Comparison of ENCODE assay signal across 1 cellular context in genomic region chr17:50663812-50664374, GRCh38.
A peak's percentile ranks its signal among the peaks of the same experiment; 100 is the strongest.
TF ChIP-seq lines count a peak whose summit lies in the region.

No MANE protein-coding gene starts in this region.

TF ChIP-seq in HepG2, 621 proteins besides CTCF, POLR2A, EP300 and RAD21 (continued from another document and continues in another):
- no peak for TF ChIP-seq ZNF280B (CRISPR knock-in tag; IDR thresholded peaks at IDR 0.05; ENCODE audit: borderline replicate concordance)
- TF ChIP-seq ZNF7 (CRISPR knock-in tag; IDR thresholded peaks at IDR 0.05): no peak
- no peak for TF ChIP-seq ZBTB44 (CRISPR knock-in tag; IDR thresholded peaks at IDR 0.05)
- 0 out of 2 replicates have a peak, but pooled peaks have one; percentile 39 for TF ChIP-seq FOXP4 (CRISPR knock-in tag; IDR thresholded peaks at IDR 0.05)
- no peak for TF ChIP-seq ZNF224 (CRISPR knock-in tag; IDR thresholded peaks at IDR 0.05)
- TF ChIP-seq GRHL1 (CRISPR knock-in tag; conservative IDR thresholded peaks at IDR 0.05): no peak
- peak; percentile 81 for TF ChIP-seq RARA (CRISPR knock-in tag; IDR thresholded peaks at IDR 0.05)
- no peak for TF ChIP-seq ZBTB14 (CRISPR knock-in tag; IDR thresholded peaks at IDR 0.05)
- no peak for TF ChIP-seq RFX1 (IDR thresholded peaks at IDR 0.05)
- TF ChIP-seq ZNF484 (CRISPR knock-in tag; IDR thresholded peaks at IDR 0.05; ENCODE audit: borderline replicate concordance, low read depth): no peak
- TF ChIP-seq SETDB1 (CRISPR knock-in tag; IDR thresholded peaks at IDR 0.05; ENCODE audit: borderline replicate concordance): no peak
- no peak for TF ChIP-seq MXD1 (CRISPR knock-in tag; IDR thresholded peaks at IDR 0.05)
- no peak for TF ChIP-seq FOXK1 (CRISPR knock-in tag; IDR thresholded peaks at IDR 0.05; ENCODE audit: borderline replicate concordance, low read depth)
- peak; percentile 22; the same call in 1 of the 2 replicates for TF ChIP-seq THAP11 (CRISPR knock-in tag; IDR thresholded peaks at IDR 0.05)
- TF ChIP-seq ZNF263 (CRISPR knock-in tag; IDR thresholded peaks at IDR 0.05): peak; percentile 32; the same call in 1 of the 2 replicates
- peak; percentile 62; the same call in 1 of the 2 replicates for TF ChIP-seq FOSL2 (CRISPR knock-in tag; IDR thresholded peaks at IDR 0.05)
- 0 out of 2 replicates have a peak, but pooled peaks have one; percentile 28 for TF ChIP-seq NFATC3 (CRISPR knock-in tag; IDR thresholded peaks at IDR 0.05)
- TF ChIP-seq SATB2 (CRISPR knock-in tag; IDR thresholded peaks at IDR 0.05): no peak
- TF ChIP-seq ZSCAN25 (CRISPR knock-in tag; IDR thresholded peaks at IDR 0.05): peak; percentile 98
- TF ChIP-seq PPARG (CRISPR knock-in tag; conservative IDR thresholded peaks at IDR 0.05): no peak; the same call in 1 of the 2 replicates
- no peak for TF ChIP-seq DNMT1 (CRISPR knock-in tag; IDR thresholded peaks at IDR 0.05)
- no peak for TF ChIP-seq SMAD3 (CRISPR knock-in tag; IDR thresholded peaks at IDR 0.05)
- no peak for TF ChIP-seq ARID3A (IDR thresholded peaks at IDR 0.05; ENCODE audit: low read depth, low read length)
- TF ChIP-seq ZNF780A (CRISPR knock-in tag; IDR thresholded peaks at IDR 0.05): no peak
- no peak for TF ChIP-seq ZNF563 (CRISPR knock-in tag; IDR thresholded peaks at IDR 0.05)
- TF ChIP-seq TRAFD1 (CRISPR knock-in tag; IDR thresholded peaks at IDR 0.05; ENCODE audit: borderline replicate concordance): no peak
- no peak for TF ChIP-seq ZNF576 (CRISPR knock-in tag; IDR thresholded peaks at IDR 0.05)
- TF ChIP-seq ZBTB42 (CRISPR knock-in tag; IDR thresholded peaks at IDR 0.05): no peak
- TF ChIP-seq JUNB (CRISPR knock-in tag; IDR thresholded peaks at IDR 0.05; ENCODE audit: borderline replicate concordance): no peak
- TF ChIP-seq LRRFIP1 (CRISPR knock-in tag; conservative IDR thresholded peaks at IDR 0.05): no peak
- peak; percentile 31; the same call in 1 of the 2 replicates for TF ChIP-seq FOXA3 (CRISPR knock-in tag; IDR thresholded peaks at IDR 0.05)
- TF ChIP-seq KAT2B (IDR thresholded peaks at IDR 0.05; ENCODE audit: borderline replicate concordance, low read depth, low read length): no peak
- no peak for TF ChIP-seq ZNF468 (CRISPR knock-in tag; IDR thresholded peaks at IDR 0.05)
- TF ChIP-seq CHCHD3 (CRISPR knock-in tag; IDR thresholded peaks at IDR 0.05): no peak
- no peak for TF ChIP-seq SOX6 (IDR thresholded peaks at IDR 0.05)
- TF ChIP-seq SOX6 (CRISPR knock-in tag; IDR thresholded peaks at IDR 0.05): peak; percentile 40; the same call in 1 of the 2 replicates
- no peak for TF ChIP-seq ZNF691 (CRISPR knock-in tag; IDR thresholded peaks at IDR 0.05; ENCODE audit: borderline replicate concordance, low read depth)
- TF ChIP-seq CREB1 (IDR thresholded peaks at IDR 0.05): no peak
- no peak for TF ChIP-seq CREB1 (CRISPR knock-in tag; IDR thresholded peaks at IDR 0.05)
- no peak for TF ChIP-seq ZNF143 (CRISPR knock-in tag; IDR thresholded peaks at IDR 0.05)
- peak; percentile 57; the same call in 1 of the 2 replicates for TF ChIP-seq HMG20A (CRISPR knock-in tag; IDR thresholded peaks at IDR 0.05; ENCODE audit: borderline replicate concordance)
- no peak for TF ChIP-seq EHMT2 (IDR thresholded peaks at IDR 0.05; ENCODE audit: borderline replicate concordance, low read depth, low read length)
- TF ChIP-seq E2F1 (CRISPR knock-in tag; IDR thresholded peaks at IDR 0.05): no peak
- TF ChIP-seq ZNF546 (CRISPR knock-in tag; conservative IDR thresholded peaks at IDR 0.05): no peak
- no peak for TF ChIP-seq ZBTB46 (CRISPR knock-in tag; IDR thresholded peaks at IDR 0.05; ENCODE audit: borderline replicate concordance)
- no peak for TF ChIP-seq ZSCAN12 (CRISPR knock-in tag; IDR thresholded peaks at IDR 0.05)
- TF ChIP-seq ZZZ3 (CRISPR knock-in tag; IDR thresholded peaks at IDR 0.05; ENCODE audit: borderline replicate concordance): no peak
